20 cellular contexts compared by ENCODE assay signal in genomic region chr3:123798540-123798939, GRCh38.
"Had no signal": no experiment of that assay in that cellular context is flagged by ENCODE, and none has a peak within 500 bp of the region (broad histone marks: within the 10 kb centered on the region; RNA-seq: fewer than 3 reads in every experiment).

No MANE protein-coding gene starts in this region.

- H3K36me3 Mint-ChIP-seq: activated naive CD8-positive, alpha-beta T cell had no signal

- H3K9me3 Mint-ChIP-seq: activated CD4-positive, alpha-beta T cell treated with anti-CD3 and anti-CD28 coated beads, Interleukin-2, amount 10 ng/mL, durations not matched to agents 7 days and 5 days; activated CD8-positive, alpha-beta T cell treated with anti-CD3 and anti-CD28 coated beads for 36 hours; activated T-helper 1 cell treated with anti-CD3 and anti-CD28 coated beads, Interleukin-12 subunit alpha, Interleukin-12 subunit beta, Interleukin-2, Interleukin-4 antibody, amounts not matched to agents 30 ng/mL and 10 ng/mL and 1 ng/mL, durations not matched to agents 14 hours and 24 hours and 36 hours; central memory CD8-positive, alpha-beta T cell had no signal

- H3K4me1 ChIP-seq: adrenal gland, breast epithelium, colonic mucosa, prostate gland, spleen had no signal

- H3K9me3 ChIP-seq: adrenal gland, breast epithelium, colonic mucosa, esophagus squamous epithelium, heart right ventricle, prostate gland, SK-N-SH, spleen had no signal

- H3K27me3 ChIP-seq: adrenal gland, breast epithelium, colonic mucosa, heart right ventricle, spleen had no signal

- ATAC-seq: activated CD8-positive, alpha-beta T cell treated with anti-CD3 and anti-CD28 coated beads for 36 hours; heart right ventricle had no signal

- H3K27me3 Mint-ChIP-seq: activated naive CD8-positive, alpha-beta T cell had no signal

- H3K4me3 ChIP-seq: adrenal gland, esophagus squamous epithelium, heart right ventricle, prostate gland, spleen had no signal

- H3K9ac ChIP-seq: SK-N-SH had no signal

- H3K27ac Mint-ChIP-seq: activated CD4-positive, alpha-beta T cell treated with anti-CD3 and anti-CD28 coated beads, Interleukin-2, amount 10 ng/mL, durations not matched to agents 7 days and 5 days; activated CD8-positive, alpha-beta T cell treated with anti-CD3 and anti-CD28 coated beads for 36 hours; activated naive CD8-positive, alpha-beta T cell; activated T-helper 1 cell treated with anti-CD3 and anti-CD28 coated beads, Interleukin-12 subunit alpha, Interleukin-12 subunit beta, Interleukin-2, Interleukin-4 antibody, amounts not matched to agents 30 ng/mL and 10 ng/mL and 1 ng/mL, durations not matched to agents 14 hours and 24 hours and 36 hours had no signal

- H3K36me3 ChIP-seq: adrenal gland, breast epithelium, colonic mucosa, esophagus squamous epithelium, heart right ventricle, prostate gland, spleen had no signal

- DNase-seq: activated CD4-positive, alpha-beta T cell treated with anti-CD3 and anti-CD28 coated beads, Interleukin-2, amount 10 ng/mL, durations not matched to agents 7 days and 5 days; activated CD4-positive, CD25-positive, alpha-beta regulatory T cell treated with anti-CD3 and anti-CD28 coated beads, Interleukin-2, amount 50 U/mL, for 72 hours; activated CD8-positive, alpha-beta T cell treated with anti-CD3 and anti-CD28 coated beads for 36 hours; activated naive CD4-positive, alpha-beta T cell; adrenal gland; colonic mucosa; dorsolateral prefrontal cortex; esophagus squamous epithelium; heart right ventricle; kidney; SK-N-SH; spleen; stimulated activated CD4-positive, alpha-beta T cell treated with anti-CD3 and anti-CD28 coated beads, Interleukin-4, amount 100 ng/mL, for 1 hour; stimulated activated naive CD4-positive, alpha-beta T cell; T-helper 2 cell had no signal

- H3K4me2 ChIP-seq: SK-N-SH had no signal

- H3K4me3 Mint-ChIP-seq: activated CD4-positive, alpha-beta T cell treated with anti-CD3 and anti-CD28 coated beads, Interleukin-2, amount 10 ng/mL, durations not matched to agents 7 days and 5 days; activated CD8-positive, alpha-beta T cell treated with anti-CD3 and anti-CD28 coated beads for 36 hours; activated naive CD8-positive, alpha-beta T cell; activated T-helper 1 cell treated with anti-CD3 and anti-CD28 coated beads, Interleukin-12 subunit alpha, Interleukin-12 subunit beta, Interleukin-2, Interleukin-4 antibody, amounts not matched to agents 30 ng/mL and 10 ng/mL and 1 ng/mL, durations not matched to agents 14 hours and 24 hours and 36 hours; central memory CD8-positive, alpha-beta T cell had no signal

- H3K27ac ChIP-seq: adrenal gland, breast epithelium, dorsolateral prefrontal cortex, heart right ventricle, spleen had no signal

- H3K4me1 Mint-ChIP-seq: activated CD4-positive, alpha-beta T cell treated with anti-CD3 and anti-CD28 coated beads, Interleukin-2, amount 10 ng/mL, durations not matched to agents 7 days and 5 days; central memory CD8-positive, alpha-beta T cell had no signal
